Comparison of ENCODE assay signal across 31 cellular contexts in the genomic region with DNA sequence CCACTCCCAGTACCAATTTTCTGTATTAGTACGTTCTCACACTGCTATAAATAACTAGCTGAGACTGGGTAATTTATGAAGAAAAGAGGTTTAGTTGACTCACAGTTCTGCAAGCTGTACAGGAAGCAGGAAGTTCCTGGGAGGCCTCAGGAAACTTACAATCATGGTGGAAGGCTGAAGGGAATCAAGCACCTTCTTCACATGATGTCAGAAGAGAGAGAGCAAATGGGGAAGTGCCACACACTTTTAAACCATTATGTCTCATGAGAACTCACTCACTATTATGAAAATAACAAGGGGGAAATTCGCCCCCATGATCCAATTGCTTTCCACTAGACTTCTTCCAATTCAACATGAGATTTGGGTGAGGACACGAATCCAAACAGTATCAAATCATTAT.
A peak's percentile ranks its signal among the peaks of the same experiment; 100 is the strongest.
DNase-seq lines count a peak whose midpoint lies in the region; ATAC-seq, FAIRE-seq and TF ChIP-seq lines count a peak whose summit lies in the region.
"Had no signal": no experiment of that assay in that cellular context is flagged by ENCODE, and none has a peak within 500 bp of the region (broad histone marks: within the 10 kb centered on the region; RNA-seq: fewer than 3 reads in every experiment).

No MANE protein-coding gene starts in this region.

- in situ Hi-C loops in GM12878 (cut with MboI): no loop called here

- POLR2A ChIA-PET in T-cell (lab: Charles Lee) (no interaction called here), GM12878 (lab: Charles Lee) (interaction anchor here (1.1 kb wide), 1 partner anchor 312 kb away, joined by 3 read pairs; no protein-coding TSS in a partner anchor)

- H3K27me3 ChIP-seq in GM12878 (replicated peaks in 1 of 2; ENCODE audit: control insufficient read depth in 2 of 2, insufficient read depth in 2 of 2, low read length in 1 of 2) (no peaks in the 10 kb centered on the region), esophagus muscularis mucosa (no peaks in the 10 kb centered on the region)
- H3K27me3 ChIP-seq: BLaER1, gastroesophageal sphincter, hepatocyte, upper lobe of right lung had no signal

- no peak for ATAC-seq in activated naive CD4-positive, alpha-beta T cell treated with anti-CD3 and anti-CD28 coated beads, Interleukin-2, amount 50 U/mL, for 72 hours
- ATAC-seq in T-cell (replicated peaks in 1 of 4) (no peak), GM12878 (no peak)
- no peak for ATAC-seq in stimulated activated effector memory CD8-positive, alpha-beta T cell treated with anti-CD3 and anti-CD28 coated beads, Interleukin-12 subunit alpha, Interleukin-12 subunit beta, amount 100 ng/mL, for 72 hours
- ATAC-seq: gastroesophageal sphincter; lower lobe of right lung; stimulated activated memory B cell treated with anti-CD40 and anti-IgM and Interleukin-4, amounts not matched to agents 10 μg/mL and 1 μg/mL and 100 μg/mL, for 72 hours; upper lobe of right lung had no signal

- CTCF ChIA-PET in T-cell (lab: Charles Lee): no interaction called here
- CTCF ChIA-PET in GM12878 (lab: Yijun Ruan, JAX): interaction anchor here (1.0 kb wide), 1 partner anchor 515 kb away, joined by 3 read pairs; no protein-coding TSS in a partner anchor

- peaks cover 31% of the 10 kb centered on the region for H3K36me3 Mint-ChIP-seq in activated naive CD4-positive, alpha-beta T cell treated with anti-CD3 and anti-CD28 coated beads, Interleukin-2, amount 50 U/mL, for 24 hours
- peaks cover 40 to 69% of the 10 kb centered on the region in 2 donors for H3K36me3 Mint-ChIP-seq in activated naive CD4-positive, alpha-beta T cell treated with anti-CD3 and anti-CD28 coated beads, Interleukin-2, amount 50 U/mL, for 72 hours
- H3K36me3 Mint-ChIP-seq in T-cell: peaks cover 27% of the 10 kb centered on the region
- H3K36me3 Mint-ChIP-seq in stimulated activated effector memory CD8-positive, alpha-beta T cell treated with anti-CD3 and anti-CD28 coated beads, Interleukin-12 subunit alpha, Interleukin-12 subunit beta, amount 100 ng/mL, for 72 hours: peaks cover 14% of the 10 kb centered on the region
- H3K36me3 Mint-ChIP-seq: brain had no signal

- RAD21 ChIA-PET in GM12878 (lab: Charles Lee; ENCODE audit: unreplicated experiment): no interaction called here

- H3K27ac ChIP-seq in GM12878 (ENCODE audit: control insufficient read depth, insufficient read depth) (0 out of 2 replicates have a peak overlapping the region, but pooled peaks have one; percentile 8), esophagus muscularis mucosa (replicated peaks in 1 of 4) (no peak overlapping the region)
- H3K27ac ChIP-seq: BLaER1, gastroesophageal sphincter, hepatocyte, lower lobe of right lung, upper lobe of right lung, WERI-Rb-1 had no signal

- H3K4me3 ChIP-seq in GM12878 (no peak overlapping the region), esophagus muscularis mucosa (no peak overlapping the region)
- H3K4me3 ChIP-seq: BLaER1, gastroesophageal sphincter, hepatocyte, lower lobe of right lung, upper lobe of right lung had no signal

- H3K79me2 ChIP-seq in GM12878 (ENCODE audit: control insufficient read depth, insufficient read depth, low read length): no peaks in the 10 kb centered on the region
- H3K79me2 ChIP-seq: hepatocyte had no signal

- no peak for FAIRE-seq in GM12878 (lab: Jason Lieb, UNC)
- FAIRE-seq: D721Med, RCC 7860 had no signal

- peak overlapping the region; percentile 84 for H3K27ac Mint-ChIP-seq in activated naive CD4-positive, alpha-beta T cell treated with anti-CD3 and anti-CD28 coated beads, Interleukin-2, amount 50 U/mL, for 24 hours
- H3K27ac Mint-ChIP-seq in activated naive CD4-positive, alpha-beta T cell treated with anti-CD3 and anti-CD28 coated beads, Interleukin-2, amount 50 U/mL, for 72 hours: peak overlapping the region in 1 of 2 donors; percentile 92
- peak overlapping the region; percentile 65 to 81 for H3K27ac Mint-ChIP-seq in T-cell
- peak overlapping the region; percentile 94 for H3K27ac Mint-ChIP-seq in stimulated activated effector memory CD8-positive, alpha-beta T cell treated with anti-CD3 and anti-CD28 coated beads, Interleukin-12 subunit alpha, Interleukin-12 subunit beta, amount 100 ng/mL, for 72 hours
- H3K27ac Mint-ChIP-seq: brain; stimulated activated memory B cell treated with anti-CD40 and anti-IgM and Interleukin-4, amounts not matched to agents 10 μg/mL and 1 μg/mL and 100 μg/mL, for 72 hours had no signal

- WGBS in GM12878 (ENCODE audit: insufficient coverage, insufficient replicate concordance, low lambda C conversion rate, missing lambda C conversion rate): 57% methylated on average over 3 of the region's 3 CpGs
- 84% methylated on average over 3 of the region's 3 CpGs for WGBS in esophagus muscularis mucosa

- H3K9me3 Mint-ChIP-seq in activated naive CD4-positive, alpha-beta T cell treated with anti-CD3 and anti-CD28 coated beads, Interleukin-2, amount 50 U/mL, for 24 hours: peaks cover 26% of the 10 kb centered on the region
- H3K9me3 Mint-ChIP-seq in activated naive CD4-positive, alpha-beta T cell treated with anti-CD3 and anti-CD28 coated beads, Interleukin-2, amount 50 U/mL, for 72 hours: peaks cover 39 to 49% of the 10 kb centered on the region in 2 donors
- peaks cover 15 to 22% (median 18%) of the 10 kb centered on the region in 3 donors for H3K9me3 Mint-ChIP-seq in T-cell
- H3K9me3 Mint-ChIP-seq in stimulated activated effector memory CD8-positive, alpha-beta T cell treated with anti-CD3 and anti-CD28 coated beads, Interleukin-12 subunit alpha, Interleukin-12 subunit beta, amount 100 ng/mL, for 72 hours: peaks cover 22% of the 10 kb centered on the region

- no peak overlapping the region for H2AFZ ChIP-seq in GM12878 (ENCODE audit: control insufficient read depth, low read depth, low read length)
- H2AFZ ChIP-seq: hepatocyte had no signal

- no peak for TF ChIP-seq RAD21 in GM12878 (IDR thresholded peaks at IDR 0.05; ENCODE audit: insufficient read depth, low read depth, low read length)

- intact Hi-C loops in GM12878 (cut with micrococcal nuclease; ENCODE audit: unreplicated experiment) (loop anchor here (1.0 to 5.0 kb wide), 3 partner anchors 12 to 416 kb away; no protein-coding TSS in a partner anchor), esophagus muscularis mucosa (cut with DNase I) (no loop called here)

- H3K4me3 Mint-ChIP-seq in activated naive CD4-positive, alpha-beta T cell treated with anti-CD3 and anti-CD28 coated beads, Interleukin-2, amount 50 U/mL, for 24 hours: no peak overlapping the region
- no peak overlapping the region for H3K4me3 Mint-ChIP-seq in T-cell
- H3K4me3 Mint-ChIP-seq in stimulated activated effector memory CD8-positive, alpha-beta T cell treated with anti-CD3 and anti-CD28 coated beads, Interleukin-12 subunit alpha, Interleukin-12 subunit beta, amount 100 ng/mL, for 72 hours: no peak overlapping the region
- H3K4me3 Mint-ChIP-seq: brain; stimulated activated memory B cell treated with anti-CD40 and anti-IgM and Interleukin-4, amounts not matched to agents 10 μg/mL and 1 μg/mL and 100 μg/mL, for 72 hours had no signal

- BruUV-seq in GM12878 (replicated peaks; lab: Mats Ljungman, UMichigan): no TSS peak

- H3K4me1 Mint-ChIP-seq in activated naive CD4-positive, alpha-beta T cell treated with anti-CD3 and anti-CD28 coated beads, Interleukin-2, amount 50 U/mL, for 24 hours: peaks cover 83% of the 10 kb centered on the region
- peaks cover 71 to 80% (median 72%) of the 10 kb centered on the region in 3 donors for H3K4me1 Mint-ChIP-seq in T-cell
- H3K4me1 Mint-ChIP-seq in stimulated activated effector memory CD8-positive, alpha-beta T cell treated with anti-CD3 and anti-CD28 coated beads, Interleukin-12 subunit alpha, Interleukin-12 subunit beta, amount 100 ng/mL, for 72 hours: peaks cover 85% of the 10 kb centered on the region
- H3K4me1 Mint-ChIP-seq: brain had no signal

- H3K27me3 Mint-ChIP-seq in activated naive CD4-positive, alpha-beta T cell treated with anti-CD3 and anti-CD28 coated beads, Interleukin-2, amount 50 U/mL, for 24 hours: no peaks in the 10 kb centered on the region
- H3K27me3 Mint-ChIP-seq in T-cell: no peaks in the 10 kb centered on the region
- H3K27me3 Mint-ChIP-seq: naive B cell; stimulated activated memory B cell treated with anti-CD40 and anti-IgM and Interleukin-4, amounts not matched to agents 10 μg/mL and 1 μg/mL and 100 μg/mL, for 72 hours had no signal

- no peak overlapping the region for H3K4me2 ChIP-seq in GM12878 (ENCODE audit: control insufficient read depth, insufficient read depth)
- H3K4me2 ChIP-seq: BLaER1, hepatocyte had no signal

- no peak for TF ChIP-seq POLR2A in GM12878 (IDR thresholded peaks at IDR 0.05; ENCODE audit: low read depth, low read length)
- TF ChIP-seq POLR2A in esophagus muscularis mucosa (IDR thresholded peaks at IDR 0.05; ENCODE audit: low read depth): no peak

- no peak for TF ChIP-seq EP300 in GM12878 (IDR thresholded peaks at IDR 0.05; ENCODE audit: borderline replicate concordance in 1 of 2, control insufficient read depth in 1 of 2, low read depth in 2 of 2, low read length in 2 of 2)
- TF ChIP-seq EP300 in esophagus muscularis mucosa (IDR thresholded peaks at IDR 0.05): no peak

- TF ChIP-seq CTCF in GM12878 (IDR thresholded peaks at IDR 0.05 in 2 of 3, conservative IDR thresholded peaks at IDR 0.05 in 1 of 3; ENCODE audit: control insufficient read depth in 2 of 3, extremely low read depth in 1 of 3, insufficient read depth in 1 of 3, low read depth in 3 of 3, low read length in 3 of 3) (no peak), esophagus muscularis mucosa (IDR thresholded peaks at IDR 0.05) (no peak)

- no peaks in the 10 kb centered on the region for H3K36me3 ChIP-seq in GM12878 (ENCODE audit: control insufficient read depth in 2 of 2, insufficient read depth in 2 of 2, low read length in 1 of 2)
- no peaks in the 10 kb centered on the region for H3K36me3 ChIP-seq in esophagus muscularis mucosa
- H3K36me3 ChIP-seq: gastroesophageal sphincter, lower lobe of right lung, upper lobe of right lung, WERI-Rb-1 had no signal

- SMC1A ChIA-PET in GM12878 (lab: Charles Lee; ENCODE audit: uncharacterized antibody, unreplicated experiment): interaction anchor here (2.0 to 10.3 kb wide), 2 partner anchors 16 to 21 kb away, joined by 5 to 104 read pairs; no protein-coding TSS in a partner anchor

- peaks cover 18% of the 10 kb centered on the region for H3K9me3 ChIP-seq in GM12878 (replicated peaks; ENCODE audit: control insufficient read depth, insufficient read depth, low read length)
- peaks cover 0 to 6% (median 0%) of the 10 kb centered on the region in 4 donors for H3K9me3 ChIP-seq in esophagus muscularis mucosa
- H3K9me3 ChIP-seq: upper lobe of right lung had no signal

- H4K20me1 ChIP-seq in GM12878 (ENCODE audit: control insufficient read depth, insufficient read depth): no peaks in the 10 kb centered on the region
- H4K20me1 ChIP-seq: BLaER1 had no signal

- H3K4me1 ChIP-seq in GM12878 (ENCODE audit: control insufficient read depth, insufficient read depth, low read length): peaks cover 20% of the 10 kb centered on the region
- no peaks in the 10 kb centered on the region for H3K4me1 ChIP-seq in esophagus muscularis mucosa
- H3K4me1 ChIP-seq: BLaER1, gastroesophageal sphincter, upper lobe of right lung had no signal

- DNase-seq in activated naive CD4-positive, alpha-beta T cell treated with anti-CD3 and anti-CD28 coated beads, Interleukin-2, amount 50 U/mL, for 72 hours (ENCODE audit: low spot score in 2 of 2): no peak
- no peak for DNase-seq in T-cell
- DNase-seq in GM12878 (ENCODE audit: low read depth, low spot score): no peak
- no peak for DNase-seq in stimulated activated effector memory CD8-positive, alpha-beta T cell treated with anti-CD3 and anti-CD28 coated beads, Interleukin-12 subunit alpha, Interleukin-12 subunit beta, amount 100 ng/mL, for 72 hours (ENCODE audit: low spot score in 2 of 2)
- no peak for DNase-seq in T1000 (lab: John Stamatoyannopoulos, UW)
- no peak for DNase-seq in stimulated activated CD4-positive, alpha-beta T cell treated with anti-CD3 and anti-CD28 coated beads, Interleukin-4, amount 100 ng/mL, for 1 hour
- DNase-seq in esophagus muscularis mucosa (ENCODE audit: extremely low spot score): no peak
- DNase-seq: activated CD4-positive, alpha-beta T cell treated with anti-CD3 and anti-CD28 coated beads, Interleukin-2, amount 50 U/mL, for 1 hour; activated CD8-positive, alpha-beta memory T cell treated with anti-CD3 and anti-CD28 coated beads, Interleukin-2, amount 50 U/mL, for 48 hours; activated gamma-delta T cell; amniotic stem cell; Karpas-422; lower lobe of right lung; midbrain; naive B cell; NCI-H1694; NCI-H446; NCI-H774; SIG-M5; stimulated activated CD4-positive, alpha-beta T cell treated with anti-CD3 and anti-CD28 coated beads, Interleukin-15, amount 100 ng/mL, for 24 hours; SW 1271; upper lobe of right lung; WERI-Rb-1 had no signal

- H3K9ac ChIP-seq in GM12878 (ENCODE audit: control insufficient read depth, insufficient read depth, low read length): no peak overlapping the region
- H3K9ac ChIP-seq: BLaER1 had no signal
